ENCODE assay signal across 15 cellular contexts in genomic region chr22:49503321-49503720, GRCh38.
"Had no signal": no experiment of that assay in that cellular context is flagged by ENCODE, and none has a peak within 500 bp of the region (broad histone marks: within the 10 kb centered on the region; RNA-seq: fewer than 3 reads in every experiment).

No MANE protein-coding gene starts in this region.

- H3K4me3 ChIP-seq: left lung, spleen, upper lobe of left lung had no signal

- DNase-seq: activated B cell treated with CpG ODN at 0.5 μM for 24 hours; activated CD4-positive, alpha-beta T cell treated with anti-CD3 and anti-CD28 coated beads for 48 hours; activated CD8-positive, alpha-beta T cell treated with anti-CD3 and anti-CD28 coated beads for 36 hours; activated effector memory CD4-positive, alpha-beta T cell treated with Interleukin-2 at 50 U/mL for 16 hours; activated naive CD4-positive, alpha-beta T cell treated with anti-CD3 and anti-CD28 coated beads, Interleukin-2, amount 50 U/mL, for 16 hours; activated T-cell treated with anti-CD3 and anti-CD28 coated beads, Interleukin-2, amount 50 U/mL, for 4 hours; erythroblast; mammary epithelial cell; spleen; stimulated activated CD4-positive, alpha-beta T cell treated with anti-CD3 and anti-CD28 coated beads, Interleukin-1b, Interleukin-23, amount 100 ng/mL, for 48 hours; stimulated activated naive CD8-positive, alpha-beta T cell treated with anti-CD3 and anti-CD28 coated beads, Interleukin-15, amount 100 ng/mL, for 72 hours; upper lobe of left lung had no signal

- H3K27ac Mint-ChIP-seq: activated B cell treated with CpG ODN at 0.5 μM for 24 hours; activated CD8-positive, alpha-beta T cell treated with anti-CD3 and anti-CD28 coated beads for 36 hours; stimulated activated naive CD8-positive, alpha-beta T cell treated with anti-CD3 and anti-CD28 coated beads, Interleukin-15, amount 100 ng/mL, for 72 hours had no signal

- H3K9me3 ChIP-seq: left lung, upper lobe of left lung had no signal

- H3K27me3 Mint-ChIP-seq: activated B cell treated with CpG ODN at 0.5 μM for 24 hours; activated CD8-positive, alpha-beta T cell treated with anti-CD3 and anti-CD28 coated beads for 36 hours; stimulated activated naive CD8-positive, alpha-beta T cell treated with anti-CD3 and anti-CD28 coated beads, Interleukin-15, amount 100 ng/mL, for 72 hours had no signal

- H3K27ac ChIP-seq: left lung, spleen, upper lobe of left lung had no signal

- H3K4me1 ChIP-seq: left lung, spleen, upper lobe of left lung had no signal

- H3K4me1 Mint-ChIP-seq: activated B cell treated with CpG ODN at 0.5 μM for 24 hours; neural crest cell; stimulated activated naive CD8-positive, alpha-beta T cell treated with anti-CD3 and anti-CD28 coated beads, Interleukin-15, amount 100 ng/mL, for 72 hours had no signal

- H3K27me3 ChIP-seq: left lung, spleen, upper lobe of left lung had no signal

- ATAC-seq: activated CD8-positive, alpha-beta T cell treated with anti-CD3 and anti-CD28 coated beads for 36 hours; left lung; sciatic nerve; stimulated activated naive CD8-positive, alpha-beta T cell treated with anti-CD3 and anti-CD28 coated beads, Interleukin-15, amount 100 ng/mL, for 72 hours had no signal

- H3K36me3 ChIP-seq: left lung, upper lobe of left lung had no signal

- H3K4me3 Mint-ChIP-seq: activated B cell treated with CpG ODN at 0.5 μM for 24 hours; activated CD8-positive, alpha-beta T cell treated with anti-CD3 and anti-CD28 coated beads for 36 hours; activated T-cell treated with anti-CD3 and anti-CD28 coated beads, Interleukin-2, amount 50 U/mL, for 4 hours; neural crest cell; stimulated activated naive CD8-positive, alpha-beta T cell treated with anti-CD3 and anti-CD28 coated beads, Interleukin-15, amount 100 ng/mL, for 72 hours had no signal
